20 cellular contexts compared by ENCODE assay signal in the genomic region with DNA sequence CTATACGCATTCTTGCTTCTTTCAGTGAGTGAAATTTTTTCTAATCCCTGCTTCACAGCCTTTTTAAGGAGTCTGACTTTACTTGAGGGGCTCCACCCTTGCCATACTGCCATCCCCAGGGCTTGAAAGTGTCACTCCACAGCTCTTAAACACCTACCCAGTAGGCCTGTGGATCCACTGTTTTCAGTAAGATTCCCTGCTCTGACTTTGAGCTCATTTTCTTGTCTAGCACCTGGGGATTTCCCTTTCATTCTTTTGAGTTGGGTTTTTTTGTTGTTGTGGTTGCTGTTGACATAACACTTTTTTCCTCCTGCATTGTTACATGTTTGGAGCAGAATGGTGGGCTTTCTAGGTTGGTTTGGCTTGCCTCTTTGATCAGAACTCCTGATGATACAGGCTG. TPM values are rescaled to one million over a fixed set of nuclear protein-coding genes. Genes with fewer than 3 reads are reported as not detected.
DNase-seq lines count a peak whose midpoint lies in the region; ATAC-seq and TF ChIP-seq lines count a peak whose summit lies in the region.
"Had no signal": no experiment of that assay in that cellular context is flagged by ENCODE, and none has a peak within 500 bp of the region (broad histone marks: within the 10 kb centered on the region; RNA-seq: fewer than 3 reads in every experiment).

No MANE protein-coding gene starts in this region.

- no peak overlapping the region for H3K23ac ChIP-seq in H9 (ENCODE audit: insufficient read length, low read depth, low read length)

- intact Hi-C loops in activated CD4-positive, alpha-beta T cell treated with anti-CD3 and anti-CD28 coated beads for 36 hours (cut with DNase I, micrococcal nuclease) = no loop called here

- ATAC-seq in GM18868 (IDR thresholded peaks at IDR 0.05; ENCODE audit: unreplicated experiment) (peak; percentile 59), GM21737 (IDR thresholded peaks at IDR 0.05; ENCODE audit: unreplicated experiment) (no peak)
- no peak for ATAC-seq in activated CD8-positive, alpha-beta memory T cell treated with anti-CD3 and anti-CD28 coated beads, Interleukin-2, amount 10 ng/mL, durations not matched to agents 7 days and 5 days
- ATAC-seq in activated CD4-positive, alpha-beta T cell treated with anti-CD3 and anti-CD28 coated beads for 36 hours = no peak
- ATAC-seq: K562 had no signal

- H3T11ph ChIP-seq in H9 (ENCODE audit: low read length) = no peak overlapping the region

- no peak overlapping the region for H3K14ac ChIP-seq in H9 (ENCODE audit: insufficient read depth, low read length)

- no peak overlapping the region for H2BK15ac ChIP-seq in H9 (ENCODE audit: low read depth, low read length)

- H3K4me1 ChIP-seq in H9 (ENCODE audit: insufficient read depth, low read length) = no peaks in the 10 kb centered on the region; the same call in 1 of the 2 replicates

- no peak overlapping the region for H2BK5ac ChIP-seq in H9 (ENCODE audit: insufficient read length, low read length)

- no CpG with 5 or more reads among the region's 1 CpG for WGBS in H9 (ENCODE audit: extremely low coverage, insufficient read length, low lambda C conversion rate)

- H3K27ac ChIP-seq in H9 (ENCODE audit: insufficient read length, low read depth, low read length) = no peak overlapping the region
- H3K27ac ChIP-seq: C4-2B had no signal

- no peaks in the 10 kb centered on the region for H3K9me3 Mint-ChIP-seq in H9
- H3K9me3 Mint-ChIP-seq in activated CD8-positive, alpha-beta memory T cell treated with anti-CD3 and anti-CD28 coated beads, Interleukin-2, amount 10 ng/mL, durations not matched to agents 7 days and 5 days (ENCODE audit: low read depth) = no peaks in the 10 kb centered on the region
- no peaks in the 10 kb centered on the region for H3K9me3 Mint-ChIP-seq in activated CD4-positive, alpha-beta T cell treated with anti-CD3 and anti-CD28 coated beads for 36 hours (ENCODE audit: low read depth)

- H2BK12ac ChIP-seq in H9 (ENCODE audit: insufficient read length, low read depth, low read length) = no peak overlapping the region

- DNase-seq in H9 = no peak
- DNase-seq in astrocyte of the hippocampus (ENCODE audit: low read depth, low spot score) = peak; percentile 13
- peak; percentile 53 for DNase-seq in iPS-NIHi7 (ENCODE audit: extremely low spot score)
- DNase-seq in activated CD8-positive, alpha-beta memory T cell treated with anti-CD3 and anti-CD28 coated beads, Interleukin-2, amount 10 ng/mL, durations not matched to agents 7 days and 5 days = no peak
- DNase-seq in dedifferentiated amniotic fluid mesenchymal stem cell (ENCODE audit: extremely low spot score) = no peak
- DNase-seq in activated CD4-positive, alpha-beta T cell treated with anti-CD3 and anti-CD28 coated beads for 36 hours = no peak
- DNase-seq: DMS 273 treated with DMSO at 0.1 percent for 48 hours; GDM1; NCI-H1105 treated with DMSO at 0.1 percent for 48 hours; NCI-H1694 treated with DMSO at 0.1 percent for 48 hours; NK-92 treated with Interleukin-12 subunit alpha and Interleukin-12 subunit beta, amount 100 ng/mL, for 24 hours; Right ventricle myocardium superior; SW 1271 had no signal

- H4K5ac ChIP-seq in H9 (ENCODE audit: insufficient read length, low read depth, low read length) = no peak overlapping the region

- H3K4me3 Mint-ChIP-seq in H9 = no peak overlapping the region
- H3K4me3 Mint-ChIP-seq in activated CD8-positive, alpha-beta memory T cell treated with anti-CD3 and anti-CD28 coated beads, Interleukin-2, amount 10 ng/mL, durations not matched to agents 7 days and 5 days = no peak overlapping the region
- no peak overlapping the region for H3K4me3 Mint-ChIP-seq in activated CD4-positive, alpha-beta T cell treated with anti-CD3 and anti-CD28 coated beads for 36 hours

- H3K4me1 Mint-ChIP-seq in H9 = peaks cover 5 to 13% of the 10 kb centered on the region in 2 experiments
- peaks cover 1% of the 10 kb centered on the region for H3K4me1 Mint-ChIP-seq in activated CD8-positive, alpha-beta memory T cell treated with anti-CD3 and anti-CD28 coated beads, Interleukin-2, amount 10 ng/mL, durations not matched to agents 7 days and 5 days
- peaks cover 12% of the 10 kb centered on the region for H3K4me1 Mint-ChIP-seq in activated CD4-positive, alpha-beta T cell treated with anti-CD3 and anti-CD28 coated beads for 36 hours

- H3K4ac ChIP-seq in H9 (ENCODE audit: low read depth, low read length) = no peak overlapping the region

- H3K23me2 ChIP-seq in H9 (ENCODE audit: insufficient read length, low read depth, low read length, poor library complexity, severe bottlenecking) = no peaks in the 10 kb centered on the region

- TF ChIP-seq CTCF in H9 (conservative IDR thresholded peaks at IDR 0.05) = no peak

- H3K18ac ChIP-seq in H9 (ENCODE audit: insufficient read length, low read depth, low read length) = no peak overlapping the region

- no peaks in the 10 kb centered on the region for H4K20me1 ChIP-seq in H9 (ENCODE audit: control insufficient read depth, insufficient read depth, insufficient read length)

- H3K56ac ChIP-seq in H9 (ENCODE audit: insufficient read length, low read depth, low read length) = no peak overlapping the region

- H3K9ac ChIP-seq in H9 (ENCODE audit: extremely low read depth, insufficient read length, low read length) = no peak overlapping the region

- POLR2A ChIA-PET in activated CD4-positive, alpha-beta T cell treated with anti-CD3 and anti-CD28 coated beads for 36 hours (lab: Charles Lee) = interaction anchor here (0.6 kb wide), 1 partner anchor 737 kb away, joined by 3 read pairs; a partner anchor contains a TSS

- no peaks in the 10 kb centered on the region for H3K27me3 ChIP-seq in H9 (ENCODE audit: insufficient read depth, low read length)

- peak overlapping the region; percentile 45 to 81 (median 64); a peak in 6 of 7 replicates for H3K27ac Mint-ChIP-seq in H9
- H3K27ac Mint-ChIP-seq in activated CD8-positive, alpha-beta memory T cell treated with anti-CD3 and anti-CD28 coated beads, Interleukin-2, amount 10 ng/mL, durations not matched to agents 7 days and 5 days = no peak overlapping the region
- no peak overlapping the region for H3K27ac Mint-ChIP-seq in activated CD4-positive, alpha-beta T cell treated with anti-CD3 and anti-CD28 coated beads for 36 hours

- CTCF ChIA-PET in activated CD8-positive, alpha-beta memory T cell treated with anti-CD3 and anti-CD28 coated beads, Interleukin-2, amount 10 ng/mL, durations not matched to agents 7 days and 5 days (lab: Charles Lee) = no interaction called here
- CTCF ChIA-PET in activated CD4-positive, alpha-beta T cell treated with anti-CD3 and anti-CD28 coated beads for 36 hours (lab: Charles Lee) = no interaction called here

- H4K8ac ChIP-seq in H9 (replicated peaks; ENCODE audit: insufficient read length, low read depth, low read length) = no peak overlapping the region

- no peaks in the 10 kb centered on the region for H3K79me2 ChIP-seq in H9 (ENCODE audit: insufficient read depth, low read length)

- H3K9me3 ChIP-seq in H9 (ENCODE audit: control insufficient read depth, low read depth, low read length) = no peaks in the 10 kb centered on the region
- H3K9me3 ChIP-seq: HAP-1 had no signal

- H4K91ac ChIP-seq in H9 (ENCODE audit: insufficient read length, low read depth, low read length) = no peak overlapping the region

- no peak overlapping the region for H2BK20ac ChIP-seq in H9 (ENCODE audit: low read depth, low read length, poor library complexity, severe bottlenecking)

- H3K27me3 Mint-ChIP-seq in H9 (ENCODE audit: low read depth) = no peaks in the 10 kb centered on the region
- H3K27me3 Mint-ChIP-seq in activated CD8-positive, alpha-beta memory T cell treated with anti-CD3 and anti-CD28 coated beads, Interleukin-2, amount 10 ng/mL, durations not matched to agents 7 days and 5 days = no peaks in the 10 kb centered on the region
- H3K27me3 Mint-ChIP-seq in activated CD4-positive, alpha-beta T cell treated with anti-CD3 and anti-CD28 coated beads for 36 hours = no peaks in the 10 kb centered on the region

- H3K36me3 Mint-ChIP-seq in H9 (ENCODE audit: insufficient read depth in 1 of 3, low read depth in 3 of 3) = peaks cover 6 to 14% (median 13%) of the 10 kb centered on the region in 3 experiments
- peaks cover 13% of the 10 kb centered on the region for H3K36me3 Mint-ChIP-seq in activated CD8-positive, alpha-beta memory T cell treated with anti-CD3 and anti-CD28 coated beads, Interleukin-2, amount 10 ng/mL, durations not matched to agents 7 days and 5 days
- peaks cover 12% of the 10 kb centered on the region for H3K36me3 Mint-ChIP-seq in activated CD4-positive, alpha-beta T cell treated with anti-CD3 and anti-CD28 coated beads for 36 hours (ENCODE audit: low read depth)

- no peak overlapping the region for H2BK120ac ChIP-seq in H9 (ENCODE audit: low read depth, low read length, poor library complexity, severe bottlenecking)

- H3K79me1 ChIP-seq in H9 (ENCODE audit: insufficient read depth, low read depth, low read length, poor library complexity, severe bottlenecking) = no peaks in the 10 kb centered on the region

- no peak overlapping the region for H3K4me2 ChIP-seq in H9 (ENCODE audit: insufficient read depth, insufficient read length, low read length)

- H2AK5ac ChIP-seq in H9 (ENCODE audit: insufficient read length, low read length) = no peak overlapping the region

- no peak overlapping the region for H2AFZ ChIP-seq in H9 (ENCODE audit: low read length)

RNA-seq across cellular contexts. Expression of a gene that starts 23.6 kb away (rescaled TPM):
- 24.2 and 28.6 TPM in 2 replicates for total RNA-seq in H9 (2021)
- total RNA-seq in activated CD8-positive, alpha-beta memory T cell treated with anti-CD3 and anti-CD28 coated beads, Interleukin-2, amount 10 ng/mL, durations not matched to agents 7 days and 5 days = 10 to 100 TPM; 25.2 to 28.8 TPM
- total RNA-seq in activated CD4-positive, alpha-beta T cell treated with anti-CD3 and anti-CD28 coated beads for 36 hours = 10 to 100 TPM; 27.8 TPM

RNA-seq across cellular contexts. Expression of a gene that starts 23.8 kb away (rescaled TPM):
- 41.9 TPM in 2 replicates for total RNA-seq in H9 (2021)
- total RNA-seq in activated CD8-positive, alpha-beta memory T cell treated with anti-CD3 and anti-CD28 coated beads, Interleukin-2, amount 10 ng/mL, durations not matched to agents 7 days and 5 days = 10 to 100 TPM; 24.2 to 27.0 TPM
- 10 to 100 TPM; 35.4 to 35.8 TPM for total RNA-seq in activated CD4-positive, alpha-beta T cell treated with anti-CD3 and anti-CD28 coated beads for 36 hours

RNA-seq across cellular contexts. Expression of a gene that starts 54.6 kb away (rescaled TPM):
- total RNA-seq in H9 (2021) = 5.0 and 5.4 TPM in 2 replicates
- not detected for total RNA-seq in activated CD8-positive, alpha-beta memory T cell treated with anti-CD3 and anti-CD28 coated beads, Interleukin-2, amount 10 ng/mL, durations not matched to agents 7 days and 5 days
- total RNA-seq in activated CD4-positive, alpha-beta T cell treated with anti-CD3 and anti-CD28 coated beads for 36 hours = not detected
- total RNA-seq: K562, NCI-H460, OCI-LY7, Right ventricle myocardium superior had no signal

Comparison
In these comparisons a context has a peak if more than half of its experiments do, and no peak if none do; other contexts are left out.
1. DNase-seq: peak in astrocyte of the hippocampus (single experiment) and iPS-NIHi7 (single experiment); none in H9 (single experiment), activated CD8-positive, alpha-beta memory T cell treated with anti-CD3 and anti-CD28 coated beads, Interleukin-2, amount 10 ng/mL, durations not matched to agents 7 days and 5 days (single experiment), dedifferentiated amniotic fluid mesenchymal stem cell (single experiment) and activated CD4-positive, alpha-beta T cell treated with anti-CD3 and anti-CD28 coated beads for 36 hours (single experiment).
2. H3K27ac Mint-ChIP-seq: peak in H9 (3 of 3); none in activated CD8-positive, alpha-beta memory T cell treated with anti-CD3 and anti-CD28 coated beads, Interleukin-2, amount 10 ng/mL, durations not matched to agents 7 days and 5 days (single experiment) and activated CD4-positive, alpha-beta T cell treated with anti-CD3 and anti-CD28 coated beads for 36 hours (single experiment).